8 cellular contexts compared by ENCODE assay signal in the genomic region with DNA sequence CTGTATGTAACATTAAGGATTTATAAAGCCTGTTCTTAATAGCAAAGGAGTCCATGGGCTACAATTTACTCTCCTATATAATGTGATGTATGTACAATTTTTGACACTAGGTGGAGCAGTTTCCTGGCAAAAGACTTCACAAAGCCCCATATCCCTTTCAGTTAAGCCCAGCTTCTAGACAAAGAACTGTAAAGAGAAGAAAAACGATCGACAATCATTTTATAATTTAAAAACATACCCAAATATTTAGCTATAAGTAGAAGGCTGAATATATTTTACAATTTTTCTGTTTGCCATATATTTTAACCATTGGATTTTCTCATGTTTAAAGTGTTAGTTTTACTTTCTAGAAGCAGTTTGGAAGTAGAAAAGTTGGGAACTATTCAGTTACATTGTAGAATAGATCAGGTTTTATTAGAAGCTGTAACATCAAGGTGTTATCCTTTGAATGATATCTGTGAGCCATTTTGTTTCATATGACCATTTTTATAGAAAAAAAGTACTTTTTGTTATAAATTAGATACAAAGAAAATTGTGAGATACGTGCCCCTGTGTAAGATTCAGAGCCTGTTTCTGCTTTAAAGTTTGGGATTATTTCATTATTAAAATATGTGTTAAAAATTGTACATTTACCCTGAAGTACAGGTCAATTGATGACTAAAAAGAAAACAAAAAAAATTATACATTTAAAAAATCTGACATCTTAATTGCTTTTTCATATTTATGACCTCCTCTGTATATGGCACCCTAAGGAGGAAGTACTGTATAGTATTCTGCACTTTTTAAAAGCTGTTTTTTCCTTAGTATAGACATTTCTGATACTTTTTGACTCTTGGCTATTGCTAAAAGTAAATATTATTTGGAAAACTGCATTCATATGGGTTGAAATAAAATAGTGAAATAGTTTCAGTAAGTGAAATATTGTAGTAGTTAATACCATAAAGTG. TPM values are rescaled to one million over a fixed set of nuclear protein-coding genes. Genes with fewer than 3 reads are reported as not detected.
A peak's percentile ranks its signal among the peaks of the same experiment; 100 is the strongest.
DNase-seq lines count a peak whose midpoint lies in the region; ATAC-seq, FAIRE-seq and TF ChIP-seq lines count a peak whose summit lies in the region.

No MANE protein-coding gene starts in this region.

- FAIRE-seq in keratinocyte (lab: Jason Lieb, UNC): no peak

- intact Hi-C loops in mammary epithelial cell (cut with micrococcal nuclease): loop anchor here (1.0 to 5.0 kb wide), 6 partner anchors 34 to 284 kb away; no protein-coding TSS in a partner anchor

- no peaks in the 10 kb centered on the region for H3K9me3 ChIP-seq in mammary epithelial cell (replicated peaks; ENCODE audit: insufficient read depth, low read length)
- H3K9me3 ChIP-seq in keratinocyte (ENCODE audit: control insufficient read depth, low read depth, low read length): no peaks in the 10 kb centered on the region

- H4K20me1 ChIP-seq in mammary epithelial cell (ENCODE audit: insufficient read depth, low read length) (no peaks in the 10 kb centered on the region), keratinocyte (ENCODE audit: control insufficient read depth, extremely low read depth, insufficient read depth, low read length) (no peaks in the 10 kb centered on the region)

- H3K4me2 ChIP-seq in mammary epithelial cell (ENCODE audit: insufficient read depth, low read depth, low read length): peak overlapping the region; percentile 80
- H3K4me2 ChIP-seq in keratinocyte (ENCODE audit: control insufficient read depth, extremely low read depth, insufficient read depth, low read depth, low read length): peak overlapping the region; percentile 68

- H3K27ac ChIP-seq in C4-2B (no peak overlapping the region), mammary epithelial cell (ENCODE audit: insufficient read depth, low read depth, low read length) (peak overlapping the region; percentile 99), keratinocyte (ENCODE audit: control insufficient read depth, insufficient read depth, low read length) (peak overlapping the region; percentile 78)

- H2AFZ ChIP-seq in mammary epithelial cell (ENCODE audit: low read depth, low read length): no peak overlapping the region
- no peak overlapping the region for H2AFZ ChIP-seq in keratinocyte (ENCODE audit: control insufficient read depth, low read length)

- TF ChIP-seq CTCF in C4-2B (conservative IDR thresholded peaks at IDR 0.05) (peak; percentile 88), mammary epithelial cell (conservative IDR thresholded peaks at IDR 0.05 in 1 of 2, IDR thresholded peaks at IDR 0.05 in 1 of 2; ENCODE audit: extremely low read depth in 1 of 2, insufficient read depth in 1 of 2, low read depth in 1 of 2, low read length in 2 of 2) (peak; percentile 60 to 69), keratinocyte (optimal IDR thresholded peaks at IDR 0.05 in 1 of 3, IDR thresholded peaks at IDR 0.05 in 1 of 3, conservative IDR thresholded peaks at IDR 0.05 in 1 of 3; ENCODE audit: extremely low read depth in 1 of 3, insufficient read depth in 2 of 3, low read length in 3 of 3) (peak in 2 of 3 experiments; percentile 44 to 62)

- DNase-seq in M059J (ENCODE audit: low read depth): peak; percentile 89
- DNase-seq in mammary epithelial cell: peak; percentile 83
- no peak for DNase-seq in keratinocyte (ENCODE audit: low read depth, low spot score)
- peak; percentile 87 for DNase-seq in smooth muscle cell of the brain vasculature (ENCODE audit: low read depth, low spot score)

- H3K36me3 ChIP-seq in mammary epithelial cell (ENCODE audit: insufficient read depth, low read length) (no peaks in the 10 kb centered on the region), keratinocyte (ENCODE audit: control insufficient read depth in 2 of 2, extremely low read depth in 1 of 2, insufficient read depth in 2 of 2, low read length in 2 of 2) (peaks cover 2 to 4% of the 10 kb centered on the region in 2 experiments)

- H3K9me1 ChIP-seq in keratinocyte (ENCODE audit: control insufficient read depth, extremely low read depth, insufficient read depth, low read length): no peaks in the 10 kb centered on the region

- peaks cover 6% of the 10 kb centered on the region for H3K79me2 ChIP-seq in mammary epithelial cell (ENCODE audit: insufficient read depth, low read length)
- H3K79me2 ChIP-seq in keratinocyte (ENCODE audit: control insufficient read depth, insufficient read depth, low read length): peaks cover under 1% of the 10 kb centered on the region

- H3K4me3 ChIP-seq in mammary epithelial cell (replicated peaks in 1 of 3; ENCODE audit: insufficient read depth in 1 of 3, low read depth in 2 of 3, low read length in 3 of 3) (peak overlapping the region in 2 of 3 experiments; percentile 16 to 42), keratinocyte (ENCODE audit: control insufficient read depth in 2 of 3, extremely low read depth in 1 of 3, insufficient read depth in 2 of 3, low read depth in 1 of 3, low read length in 3 of 3) (peak overlapping the region in 2 of 3 experiments; percentile 0 to 27)

- ATAC-seq in GM18907 (IDR thresholded peaks at IDR 0.05; ENCODE audit: unreplicated experiment) (peak; percentile 52), HG02840 (IDR thresholded peaks at IDR 0.05; ENCODE audit: low FRiP score, unreplicated experiment) (no peak)

- H3K4me1 ChIP-seq in mammary epithelial cell (ENCODE audit: insufficient read depth, low read length) (peaks cover 33% of the 10 kb centered on the region), keratinocyte (ENCODE audit: control insufficient read depth, extremely low read depth, insufficient read depth, low read length) (peaks cover 29% of the 10 kb centered on the region)

- CTCF ChIA-PET in mammary epithelial cell (lab: Charles Lee; ENCODE audit: low non-redundant PET): interaction anchor here (0.6 to 1.2 kb wide), 3 partner anchors 36 to 106 kb away, joined by 3 to 5 read pairs (median 4); no protein-coding TSS in a partner anchor

- dilution Hi-C loops in mammary epithelial cell (cut with HindIII; ENCODE audit: low sequenced_read_pairs): no loop called here
- dilution Hi-C loops in keratinocyte (cut with MboI; ENCODE audit: extremely low pct_ligation_motif_present, low sequenced_read_pairs): no loop called here

- H3K9ac ChIP-seq in mammary epithelial cell (ENCODE audit: insufficient read depth, low read length) (peak overlapping the region; percentile 72), keratinocyte (ENCODE audit: control insufficient read depth, extremely low read depth, insufficient read depth, low read length) (peak overlapping the region; percentile 65)

- BruUV-seq in mammary epithelial cell (replicated peaks; lab: Mats Ljungman, UMichigan): TSS peak; percentile 96

- in situ Hi-C loops in mammary epithelial cell (cut with MboI; ENCODE audit: low sequenced_read_pairs in 2 of 2): loop anchor here in 1 of 2 donors (5.0 kb wide), 1 partner anchor 94 kb away; no protein-coding TSS in a partner anchor

- WGBS in mammary epithelial cell (ENCODE audit: low coverage, missing lambda C conversion rate): 20% methylated on average over 3 of the region's 3 CpGs

- no peaks in the 10 kb centered on the region for H3K27me3 ChIP-seq in mammary epithelial cell (ENCODE audit: insufficient read depth, low read length)
- H3K27me3 ChIP-seq in keratinocyte (ENCODE audit: control insufficient read depth, extremely low read depth, insufficient read depth, low read length): no peaks in the 10 kb centered on the region

TF ChIP-seq in PFSK-1, 5 proteins besides CTCF, POLR2A, EP300 and RAD21 (continues in another document):
- 0 out of 2 replicates have a peak, but pooled peaks have one; percentile 27 for TF ChIP-seq TAF1 (IDR thresholded peaks at IDR 0.05; ENCODE audit: borderline replicate concordance, insufficient read depth, low read length)

RNA-seq across cellular contexts. Expression of gene VMP1, which starts 46.3 kb away (rescaled TPM):
- total RNA-seq in M059J (2014; rRNA removed; shearing (Covaris generic)): 170 and 171 TPM in 2 replicates
- polyA plus RNA-seq in PFSK-1 (2012; ENCODE audit: insufficient read length, low read depth): 41.4 TPM
- total RNA-seq in mammary epithelial cell: 100 to 1,000 TPM; 177 to 211 TPM
- 44.4 TPM for polyA plus RNA-seq in mammary epithelial cell
- 106 TPM for polyA minus RNA-seq in mammary epithelial cell
- polyA plus RNA-seq in keratinocyte: 90.6 to 326 TPM (median 303 TPM) in 3 replicates
- 196 TPM for polyA plus RNA-seq in keratinocyte (2011; ENCODE audit: low read depth)
- 29.5 and 61.2 TPM in 2 replicates for polyA plus RNA-seq in keratinocyte (2011; cell fraction: cytosol; rRNA removed)
- 630 and 768 TPM in 2 replicates for polyA plus RNA-seq in keratinocyte (2011; cell fraction: nucleus; rRNA removed)
- polyA plus RNA-seq in keratinocyte (2012; ENCODE audit: low replicate concordance): 78.0 and 222 TPM in 2 replicates
- polyA minus RNA-seq in keratinocyte: 132 to 414 TPM (median 326 TPM) in 3 replicates
- 47.0 TPM for polyA minus RNA-seq in keratinocyte (2011; cell fraction: cytosol; rRNA and poly(A)+ RNA removed)
- 294 and 592 TPM in 2 replicates for polyA minus RNA-seq in keratinocyte (2011; cell fraction: nucleus; rRNA and poly(A)+ RNA removed)

RNA-seq across cellular contexts. Expression of gene PTRH2, which starts 46.6 kb away (rescaled TPM):
- total RNA-seq in M059J (2014; rRNA removed; shearing (Covaris generic)): 26.8 and 29.7 TPM in 2 replicates
- 34.5 TPM for polyA plus RNA-seq in PFSK-1 (2012; ENCODE audit: insufficient read length, low read depth)
- total RNA-seq in mammary epithelial cell: 10 to 100 TPM; 23.0 to 37.4 TPM
- polyA plus RNA-seq in mammary epithelial cell: 76.2 TPM
- polyA minus RNA-seq in mammary epithelial cell: 3.1 TPM
- polyA plus RNA-seq in keratinocyte: 94.1 to 107 TPM (median 97.0 TPM) in 3 replicates
- polyA plus RNA-seq in keratinocyte (2011; ENCODE audit: low read depth): 53.6 TPM
- polyA plus RNA-seq in keratinocyte (2011; cell fraction: cytosol; rRNA removed): 65.1 and 99.3 TPM in 2 replicates
- 131 and 173 TPM in 2 replicates for polyA plus RNA-seq in keratinocyte (2011; cell fraction: nucleus; rRNA removed)
- 54.0 and 79.9 TPM in 2 replicates for polyA plus RNA-seq in keratinocyte (2012; ENCODE audit: low replicate concordance)
- 21.1 to 29.3 TPM (median 27.5 TPM) in 3 replicates for polyA minus RNA-seq in keratinocyte
- polyA minus RNA-seq in keratinocyte (2011; cell fraction: cytosol; rRNA and poly(A)+ RNA removed): 21.5 TPM
- polyA minus RNA-seq in keratinocyte (2011; cell fraction: nucleus; rRNA and poly(A)+ RNA removed): 27.4 and 46.9 TPM in 2 replicates
